ENCODE assay signal across 30 cellular contexts in genomic region chr18:46629356-46629755, GRCh38. TPM values are rescaled to one million over a fixed set of nuclear protein-coding genes. Genes with fewer than 3 reads are reported as not detected.
"Had no signal": no experiment of that assay in that cellular context is flagged by ENCODE, and none has a peak within 500 bp of the region (broad histone marks: within the 10 kb centered on the region; RNA-seq: fewer than 3 reads in every experiment).

No MANE protein-coding gene starts in this region.

- H3K4me1 ChIP-seq: left lung, lower lobe of right lung, neural progenitor cell, parathyroid adenoma, psoas muscle, right lobe of liver, tibial nerve, upper lobe of left lung, vagina had no signal

- H3K4me3 ChIP-seq: left lung, lower lobe of right lung, neural progenitor cell, psoas muscle, right lobe of liver, smooth muscle cell, tibial nerve, upper lobe of left lung, vagina had no signal

- H3K27ac ChIP-seq: left lung, lower lobe of right lung, neural progenitor cell, neutrophil, parathyroid adenoma, psoas muscle, right lobe of liver, tibial nerve, upper lobe of left lung, vagina had no signal

- DNase-seq: hippocampal formation; kidney glomerular epithelial cell; left colon; left lung; lower lobe of right lung; mesendoderm; naive B cell; natural killer cell; nephron progenitor cell; occipital lobe; psoas muscle; right lobe of liver; stimulated activated CD4-positive, alpha-beta T cell treated with anti-CD3 and anti-CD28 coated beads, Interleukin-1b, Interleukin-23, amount 100 ng/mL, for 48 hours; stimulated activated CD4-positive, alpha-beta T cell treated with anti-CD3 and anti-CD28 coated beads, Interleukin-2, amount 100 ng/mL, for 48 hours; stimulated activated CD4-positive, alpha-beta T cell treated with anti-CD3 and anti-CD28 coated beads, Interleukin-4, amount 100 ng/mL, for 4 hours; stimulated activated CD8-positive, alpha-beta memory T cell treated with anti-CD3 and anti-CD28 coated beads, Interleukin-4, amount 100 ng/mL, for 48 hours; stimulated activated naive CD4-positive, alpha-beta T cell treated with Interleukin-2 at 50 U/mL for 16 hours; stimulated activated naive CD8-positive, alpha-beta T cell treated with anti-CD3 and anti-CD28 coated beads, Interleukin-15, amount 100 ng/mL, for 72 hours; substantia nigra; upper lobe of left lung had no signal

- H3K27me3 ChIP-seq: neural progenitor cell, right lobe of liver, tibial nerve, upper lobe of left lung, vagina had no signal

- ATAC-seq: left colon; left lung; lower lobe of right lung; psoas muscle; right lobe of liver; stimulated activated memory B cell treated with anti-CD40 and anti-IgM and Interleukin-4, amounts not matched to agents 10 μg/mL and 1 μg/mL and 100 μg/mL, for 72 hours had no signal

- H3K9me3 ChIP-seq: neutrophil, psoas muscle, right lobe of liver, upper lobe of left lung, vagina had no signal

- H3K36me3 ChIP-seq: left lung, lower lobe of right lung, neural progenitor cell, neutrophil, right lobe of liver, tibial nerve, upper lobe of left lung, vagina had no signal

RNA-seq across cellular contexts. Expression of gene LOXHD1, which starts 27.7 kb away (rescaled TPM):
- total RNA-seq: osteocyte, right lobe of liver, smooth muscle cell, vagina had no signal
- polyA plus RNA-seq: keratinocyte, liver, smooth muscle cell had no signal
